In the genomic region with DNA sequence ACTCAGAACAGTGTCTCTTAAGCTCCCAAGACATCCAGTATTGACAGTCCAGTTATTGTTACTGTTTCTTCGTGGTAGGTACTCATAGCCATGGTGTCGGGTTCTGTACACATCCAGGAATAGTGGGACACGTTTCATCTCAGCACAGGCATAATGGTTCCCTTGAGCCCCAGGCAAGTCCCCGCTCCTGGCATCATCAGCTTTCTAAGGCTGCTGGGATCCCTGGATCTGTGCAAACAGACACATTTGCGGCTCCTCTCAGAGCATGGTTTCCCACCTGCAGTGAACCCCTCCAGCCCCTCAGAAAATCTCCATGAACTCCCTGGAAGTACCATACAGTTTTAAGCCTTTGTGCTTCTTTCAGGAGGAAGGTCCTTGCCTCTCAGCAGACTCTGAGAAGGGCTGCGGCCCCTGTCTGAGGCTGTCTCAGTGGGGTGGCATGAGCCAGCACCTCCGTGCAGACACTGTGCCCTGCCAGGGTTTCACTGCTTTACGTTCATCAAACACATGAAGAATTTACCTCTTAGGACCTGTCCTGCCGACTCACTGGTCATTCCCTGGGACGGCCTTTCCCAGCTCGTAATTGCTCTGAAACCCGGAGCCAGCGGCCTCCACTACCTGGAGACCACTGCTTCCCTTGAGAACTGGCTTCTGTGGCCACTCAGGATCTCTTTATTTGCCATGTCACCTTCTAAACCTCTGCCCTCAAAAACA, we compare ENCODE assay signal across 20 cellular contexts.
A peak's percentile ranks its signal among the peaks of the same experiment; 100 is the strongest.
DNase-seq lines count a peak whose midpoint lies in the region; ATAC-seq and TF ChIP-seq lines count a peak whose summit lies in the region.
"Had no signal": no experiment of that assay in that cellular context is flagged by ENCODE, and none has a peak within 500 bp of the region (broad histone marks: within the 10 kb centered on the region; RNA-seq: fewer than 3 reads in every experiment).

No MANE protein-coding gene starts in this region.

- no peaks in the 10 kb centered on the region for H3K36me3 Mint-ChIP-seq in endodermal cell (ENCODE audit: low read depth)

- H3K27ac Mint-ChIP-seq in endodermal cell: no peak overlapping the region
- H3K27ac Mint-ChIP-seq: dendritic cell treated with granulocyte-macrophage colony-stimulating factor and Interleukin-4, amounts not matched to agents 40 ng/mL and 50 ng/mL, for 4 days; T-helper 17 cell had no signal

- H3K27me3 ChIP-seq in left ventricle myocardium inferior (ENCODE audit: low read depth): no peaks in the 10 kb centered on the region
- peaks cover 8% of the 10 kb centered on the region for H3K27me3 ChIP-seq in endodermal cell (ENCODE audit: control insufficient read depth, insufficient read depth, low read length, poor library complexity, severe bottlenecking)
- H3K27me3 ChIP-seq in osteoblast (ENCODE audit: insufficient read depth, low read length): no peaks in the 10 kb centered on the region
- H3K27me3 ChIP-seq: BLaER1, heart right ventricle had no signal

- POLR2A ChIA-PET in RWPE1 (lab: Yijun Ruan, JAX; ENCODE audit: low non-redundant PET): no interaction called here

- no peak overlapping the region for H3K9ac ChIP-seq in endodermal cell (ENCODE audit: extremely low read depth, low read length, poor library complexity, severe bottlenecking)
- H3K9ac ChIP-seq: BLaER1 had no signal

- CTCF ChIA-PET in RWPE1 (lab: Yijun Ruan, JAX): no interaction called here

- H3K79me2 ChIP-seq in osteoblast (ENCODE audit: insufficient read depth, low read length): no peaks in the 10 kb centered on the region

- intact Hi-C loops in left ventricle myocardium inferior (cut with micrococcal nuclease): no loop called here
- intact Hi-C loops in Right ventricle myocardium inferior (cut with DNase I): no loop called here

- TF ChIP-seq CTCF in left ventricle myocardium inferior (IDR thresholded peaks at IDR 0.05; ENCODE audit: borderline replicate concordance) (no peak), endodermal cell (conservative IDR thresholded peaks at IDR 0.05) (no peak), osteoblast (IDR thresholded peaks at IDR 0.05; ENCODE audit: extremely low read depth, low read depth, low read length) (no peak), RWPE1 (conservative IDR thresholded peaks at IDR 0.05; ENCODE audit: low read depth) (no peak)

- H3K4me3 ChIP-seq in left ventricle myocardium inferior (no peak overlapping the region), endodermal cell (ENCODE audit: low read length) (no peak overlapping the region), osteoblast (ENCODE audit: insufficient read depth, low read length) (no peak overlapping the region)
- H3K4me3 ChIP-seq: BLaER1, heart right ventricle, SK-N-MC had no signal

- H2AFZ ChIP-seq in osteoblast (ENCODE audit: low read length): no peak overlapping the region

- peaks cover 26% of the 10 kb centered on the region for H3K4me1 ChIP-seq in left ventricle myocardium inferior
- no peaks in the 10 kb centered on the region for H3K4me1 ChIP-seq in endodermal cell (ENCODE audit: control insufficient read depth, insufficient read depth, low read length)
- H3K4me1 ChIP-seq in osteoblast (ENCODE audit: insufficient read depth, low read length): no peaks in the 10 kb centered on the region
- H3K4me1 ChIP-seq: BLaER1 had no signal

- ATAC-seq in Right ventricle myocardium inferior: no peak
- ATAC-seq in GM18511 (IDR thresholded peaks at IDR 0.05; ENCODE audit: unreplicated experiment): no peak
- ATAC-seq: T-helper 17 cell had no signal

- H3K4me1 Mint-ChIP-seq in endodermal cell: no peaks in the 10 kb centered on the region

- peaks cover 19% of the 10 kb centered on the region for H3K27me3 Mint-ChIP-seq in endodermal cell (ENCODE audit: insufficient read depth)

- H3K36me3 ChIP-seq in left ventricle myocardium inferior (no peaks in the 10 kb centered on the region), endodermal cell (ENCODE audit: control insufficient read depth, insufficient read depth, low read length) (no peaks in the 10 kb centered on the region), osteoblast (ENCODE audit: insufficient read depth, low read length) (peaks cover 33% of the 10 kb centered on the region)
- H3K36me3 ChIP-seq: BLaER1 had no signal

- no peak for DNase-seq in left ventricle myocardium inferior
- no peak for DNase-seq in Right ventricle myocardium inferior (ENCODE audit: missing footprints)
- peak; percentile 42 for DNase-seq in endodermal cell
- peak; percentile 38 for DNase-seq in osteoblast (ENCODE audit: insufficient read length, low spot score, missing footprints)
- DNase-seq in ureter (ENCODE audit: low spot score): peak; percentile 37
- no peak for DNase-seq in DMS53 (lab: John Stamatoyannopoulos, UW)
- DNase-seq in RWPE1 (ENCODE audit: low spot score): no peak
- DNase-seq: activated naive CD4-positive, alpha-beta T cell treated with Interleukin-2 at 50 U/mL for 16 hours; activated T-cell treated with anti-CD3 and anti-CD28 coated beads for 4 hours; amniotic stem cell; KG1; NCI-H146; NCI-H510A; NK-92 treated with Interleukin-12 subunit alpha and Interleukin-12 subunit beta, amount 100 ng/mL, for 24 hours; T-helper 17 cell had no signal

- H3K4me2 ChIP-seq in osteoblast (ENCODE audit: insufficient read depth, low read length): no peak overlapping the region
- H3K4me2 ChIP-seq: BLaER1 had no signal

- no peaks in the 10 kb centered on the region for H4K20me1 ChIP-seq in osteoblast (ENCODE audit: insufficient read depth, low read length)
- H4K20me1 ChIP-seq: BLaER1 had no signal

- peaks cover 11% of the 10 kb centered on the region for H3K9me3 ChIP-seq in left ventricle myocardium inferior (replicated peaks)
- H3K9me3 ChIP-seq in endodermal cell (ENCODE audit: control insufficient read depth, low read length): no peaks in the 10 kb centered on the region
- H3K9me3 ChIP-seq in osteoblast (ENCODE audit: low read depth, low read length): no peaks in the 10 kb centered on the region

- H3K27ac ChIP-seq in left ventricle myocardium inferior (replicated peaks): peak overlapping the region; percentile 77
- H3K27ac ChIP-seq in endodermal cell (ENCODE audit: low read depth, low read length): no peak overlapping the region
- H3K27ac ChIP-seq in osteoblast (ENCODE audit: low read depth, low read length): no peak overlapping the region
- H3K27ac ChIP-seq in RWPE1: no peak overlapping the region
- H3K27ac ChIP-seq: BLaER1, SK-N-MC had no signal

- no peak overlapping the region for H3K4me3 Mint-ChIP-seq in endodermal cell
- H3K4me3 Mint-ChIP-seq: dendritic cell treated with granulocyte-macrophage colony-stimulating factor and Interleukin-4, amounts not matched to agents 40 ng/mL and 50 ng/mL, for 4 days; T-helper 17 cell had no signal

- H3K9me3 Mint-ChIP-seq in endodermal cell: no peaks in the 10 kb centered on the region
- H3K9me3 Mint-ChIP-seq: dendritic cell treated with granulocyte-macrophage colony-stimulating factor and Interleukin-4, amounts not matched to agents 40 ng/mL and 50 ng/mL, for 4 days had no signal

- WGBS in endodermal cell (ENCODE audit: insufficient coverage in 1 of 2, insufficient read length in 1 of 2), 2 experiments: 90 to 93% methylated on average over 13 of the region's 13 CpGs

Comparison
In these comparisons a context has a peak if more than half of its experiments do, and no peak if none do; other contexts are left out.
1. DNase-seq: peak in endodermal cell (single experiment), osteoblast (single experiment) and ureter (single experiment); none in left ventricle myocardium inferior (single experiment), Right ventricle myocardium inferior (single experiment), DMS53 (single experiment) and RWPE1 (single experiment).